In the genomic region with DNA sequence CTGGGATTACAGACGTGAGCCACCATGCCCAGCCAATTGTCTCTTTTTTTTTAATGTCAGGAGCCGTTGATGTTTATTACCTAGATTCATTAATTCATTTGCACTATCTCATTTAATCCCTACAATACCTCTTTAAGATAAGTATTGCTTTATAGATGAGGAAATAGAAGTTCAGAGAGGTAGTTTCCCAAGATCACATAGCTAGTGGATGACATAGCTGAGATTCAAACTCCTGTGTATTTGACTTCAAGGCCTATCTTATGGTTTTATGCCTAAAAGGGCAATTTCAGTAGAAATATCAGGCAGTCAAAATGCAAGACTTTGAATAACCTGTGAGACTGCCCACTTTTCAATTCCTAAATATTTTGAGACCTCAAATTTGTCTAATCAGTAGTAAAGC, we compare ENCODE assay signal across 22 cellular contexts.
"Had no signal": no experiment of that assay in that cellular context is flagged by ENCODE, and none has a peak within 500 bp of the region (broad histone marks: within the 10 kb centered on the region; RNA-seq: fewer than 3 reads in every experiment).

No MANE protein-coding gene starts in this region.

- ATAC-seq: foreskin keratinocyte, gastroesophageal sphincter, heart left ventricle, left colon, left lobe of liver, lower lobe of right lung, mucosa of descending colon, natural killer cell had no signal

- H3K4me3 ChIP-seq: colonic mucosa, esophagus muscularis mucosa, gastroesophageal sphincter, heart left ventricle, lower lobe of right lung, mucosa of descending colon had no signal

- H3K4me3 Mint-ChIP-seq: dendritic cell treated with granulocyte-macrophage colony-stimulating factor and Interleukin-4, amounts not matched to agents 40 ng/mL and 50 ng/mL, for 4 days; mesothelial cell of epicardium; naive B cell; natural killer cell had no signal

- H3K9me3 ChIP-seq: colonic mucosa, esophagus muscularis mucosa, gastroesophageal sphincter, heart left ventricle, lower lobe of right lung, mucosa of descending colon had no signal

- H3K9me3 Mint-ChIP-seq: dendritic cell treated with granulocyte-macrophage colony-stimulating factor and Interleukin-4, amounts not matched to agents 40 ng/mL and 50 ng/mL, for 4 days; mesothelial cell of epicardium; natural killer cell had no signal

- H3K27me3 Mint-ChIP-seq: dendritic cell treated with granulocyte-macrophage colony-stimulating factor and Interleukin-4, amounts not matched to agents 40 ng/mL and 50 ng/mL, for 4 days; naive B cell had no signal

- DNase-seq: colonic mucosa; cortex of kidney; effector CD4-positive, alpha-beta T cell; effector memory CD4-positive, alpha-beta T cell; foreskin keratinocyte; heart left ventricle; hippocampal formation; islet precursor cell; kidney; kidney glomerular epithelial cell; left colon; left ventricle myocardium superior; lower lobe of right lung; mesenchymal stem cell; mucosa of descending colon; naive B cell; natural killer cell had no signal

- H3K27me3 ChIP-seq: colonic mucosa, esophagus muscularis mucosa, foreskin keratinocyte, gastroesophageal sphincter, heart left ventricle had no signal

- H3K4me1 ChIP-seq: colonic mucosa, foreskin keratinocyte, gastroesophageal sphincter, lower lobe of right lung had no signal

- H3K27ac ChIP-seq: colonic mucosa, esophagus muscularis mucosa, foreskin keratinocyte, gastroesophageal sphincter, heart left ventricle, lower lobe of right lung had no signal

- H3K27ac Mint-ChIP-seq: dendritic cell treated with granulocyte-macrophage colony-stimulating factor and Interleukin-4, amounts not matched to agents 40 ng/mL and 50 ng/mL, for 4 days; mesothelial cell of epicardium; naive B cell; natural killer cell had no signal

- H3K4me1 Mint-ChIP-seq: mesothelial cell of epicardium, naive B cell, natural killer cell had no signal

- H3K36me3 Mint-ChIP-seq: natural killer cell had no signal
